23 cellular contexts compared by ENCODE assay signal in the genomic region with DNA sequence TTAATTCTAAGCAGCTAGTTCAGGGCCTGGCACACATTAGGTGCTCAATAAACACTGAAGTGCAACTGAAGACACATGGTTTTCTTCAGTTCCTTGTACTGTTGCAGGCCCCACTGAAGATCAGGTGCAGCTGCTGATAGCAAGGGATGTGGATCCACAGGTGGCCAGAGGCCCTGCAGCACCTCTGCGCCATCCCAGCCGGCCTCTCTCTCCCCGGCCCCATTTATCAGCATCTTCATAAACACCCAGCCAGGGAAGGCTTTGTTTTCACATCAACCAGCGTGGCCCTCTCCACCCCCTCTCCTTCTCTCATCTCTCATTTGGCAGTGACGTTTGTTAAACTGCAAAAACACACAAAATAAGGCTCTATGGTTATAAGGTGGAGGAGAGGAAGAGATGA.
DNase-seq lines count a peak whose midpoint lies in the region; ATAC-seq and TF ChIP-seq lines count a peak whose summit lies in the region.
"Had no signal": no experiment of that assay in that cellular context is flagged by ENCODE, and none has a peak within 500 bp of the region (broad histone marks: within the 10 kb centered on the region; RNA-seq: fewer than 3 reads in every experiment).

No MANE protein-coding gene starts in this region.

- POLR2A ChIA-PET in WTC11 (lab: Charles Lee) = no interaction called here

- H3K4me2 ChIP-seq in mesendoderm (ENCODE audit: low read length) = no peak overlapping the region
- H3K4me2 ChIP-seq: A549; BLaER1 treated with 17β-estradiol and CSF1 and Interleukin-3, amounts not matched to agents 10 nM and 100 nM had no signal

- H3K56ac ChIP-seq in mesendoderm (ENCODE audit: low read length) = no peak overlapping the region

- no peak overlapping the region for H3K4ac ChIP-seq in mesendoderm (ENCODE audit: low read depth, low read length)

- no peaks in the 10 kb centered on the region for H3K27me3 Mint-ChIP-seq in WTC11 (ENCODE audit: low read depth)

- TF ChIP-seq CTCF in WTC11 (IDR thresholded peaks at IDR 0.05) (no peak), spleen (IDR thresholded peaks at IDR 0.05 in 8 of 11, conservative IDR thresholded peaks at IDR 0.05 in 3 of 11) (no peak)

- H3K4me1 ChIP-seq in mesendoderm (ENCODE audit: control insufficient read depth, low read depth, low read length) (no peaks in the 10 kb centered on the region), spleen (no peaks in the 10 kb centered on the region)
- H3K4me1 ChIP-seq: A549; BLaER1 treated with 17β-estradiol and CSF1 and Interleukin-3, amounts not matched to agents 10 nM and 100 nM; HAP-1 had no signal

- ATAC-seq in WTC11 (peak; percentile 57), HG03460 (IDR thresholded peaks at IDR 0.05; ENCODE audit: unreplicated experiment) (no peak)
- ATAC-seq: A549 had no signal

- H3K27ac Mint-ChIP-seq in WTC11 = no peak overlapping the region
- H3K27ac Mint-ChIP-seq: CD14-positive monocyte; CD4-positive, alpha-beta memory T cell; HFFc6 had no signal

- no peaks in the 10 kb centered on the region for H3K79me1 ChIP-seq in mesendoderm (ENCODE audit: low read length)

- H3K18ac ChIP-seq in mesendoderm (ENCODE audit: low read length) = no peak overlapping the region

- H3K27ac ChIP-seq in mesendoderm (ENCODE audit: low read depth, low read length) = no peak overlapping the region
- H3K27ac ChIP-seq in spleen = no peak overlapping the region
- H3K27ac ChIP-seq: A549; BLaER1 treated with 17β-estradiol and CSF1 and Interleukin-3, amounts not matched to agents 10 nM and 100 nM; GM23248 had no signal

- H4K8ac ChIP-seq in mesendoderm (ENCODE audit: low read depth, low read length) = no peak overlapping the region

- no peak overlapping the region for H3K23ac ChIP-seq in mesendoderm (ENCODE audit: low read length)

- H3K4me3 ChIP-seq in mesendoderm (ENCODE audit: low read length) (no peak overlapping the region), spleen (no peak overlapping the region)
- H3K4me3 ChIP-seq: A549; BLaER1 treated with 17β-estradiol and CSF1 and Interleukin-3, amounts not matched to agents 10 nM and 100 nM; GM23248; HAP-1 had no signal

- DNase-seq in NCI-H146 (lab: John Stamatoyannopoulos, UW) = peak; percentile 48
- no peak for DNase-seq in NCI-H146 treated with DMSO at 0.1 percent for 48 hours (lab: John Stamatoyannopoulos, UW; ENCODE audit: unreplicated experiment)
- no peak for DNase-seq in WTC11 (ENCODE audit: low spot score)
- peak; percentile 31 for DNase-seq in mesendoderm
- DNase-seq in activated CD8-positive, alpha-beta memory T cell treated with anti-CD3 and anti-CD28 coated beads, Interleukin-2, amount 50 U/mL, for 48 hours = no peak
- no peak for DNase-seq in spleen
- DNase-seq: 8988T; ACHN; AML-193; BE2C; Calu3; CD4-positive, alpha-beta memory T cell; COR-L47; DMS53; DMS79 treated with DMSO at 0.1 percent for 48 hours; GF-D8; GM23248; HFFc6 had no signal

- H3K4me1 Mint-ChIP-seq in WTC11 = peaks cover 13% of the 10 kb centered on the region
- H3K4me1 Mint-ChIP-seq: CD14-positive monocyte; CD4-positive, alpha-beta memory T cell had no signal

- H3K36me3 Mint-ChIP-seq in WTC11 = no peaks in the 10 kb centered on the region
- H3K36me3 Mint-ChIP-seq: CD14-positive monocyte; CD4-positive, alpha-beta memory T cell had no signal

- no peak overlapping the region for H4K5ac ChIP-seq in mesendoderm (ENCODE audit: low read length)

- CTCF ChIA-PET in WTC11 (lab: Charles Lee) = interaction anchor here (1.2 to 2.0 kb wide), 3 partner anchors 8 to 38 kb away, joined by 3 to 6 read pairs (median 5); no protein-coding TSS in a partner anchor

- H2BK5ac ChIP-seq in mesendoderm (ENCODE audit: low read length) = no peak overlapping the region

- no peak overlapping the region for H3K4me3 Mint-ChIP-seq in WTC11
- H3K4me3 Mint-ChIP-seq: CD14-positive monocyte; CD4-positive, alpha-beta memory T cell; HFFc6 had no signal

- intact Hi-C loops in spleen (cut with DNase I; ENCODE audit: low total_unique reads) = no loop called here

- H2BK15ac ChIP-seq in mesendoderm (replicated peaks; ENCODE audit: low read depth) = no peak overlapping the region

- no peak overlapping the region for H2BK120ac ChIP-seq in mesendoderm (ENCODE audit: low read depth, low read length)

- no CpG with 5 or more reads among the region's 5 CpGs for WGBS in mesendoderm (ENCODE audit: extremely low coverage, insufficient coverage, low lambda C conversion rate)
- WGBS in spleen, 5 donors = 29 to 60% (median 52%) methylated on average over 5 of the region's 5 CpGs

- H3K36me3 ChIP-seq in mesendoderm (ENCODE audit: control insufficient read depth, insufficient read depth, low read length) (no peaks in the 10 kb centered on the region), spleen (no peaks in the 10 kb centered on the region)
- H3K36me3 ChIP-seq: BE2C; BLaER1 treated with 17β-estradiol and CSF1 and Interleukin-3, amounts not matched to agents 10 nM and 100 nM; HAP-1 had no signal

- no peak overlapping the region for H2AK5ac ChIP-seq in mesendoderm (ENCODE audit: low read length)

- H3K9ac ChIP-seq in mesendoderm (ENCODE audit: low read length) = no peak overlapping the region
- H3K9ac ChIP-seq: BLaER1 treated with 17β-estradiol and CSF1 and Interleukin-3, amounts not matched to agents 10 nM and 100 nM; GM23248 had no signal

- no peaks in the 10 kb centered on the region for H3K9me3 ChIP-seq in spleen
- H3K9me3 ChIP-seq: A549, BE2C, HAP-1 had no signal

- H3K79me2 ChIP-seq in mesendoderm (ENCODE audit: control insufficient read depth, insufficient read depth, low read length) = no peaks in the 10 kb centered on the region

- TF ChIP-seq POLR2A in spleen (IDR thresholded peaks at IDR 0.05) = no peak

- H3K9me3 Mint-ChIP-seq in WTC11 = no peaks in the 10 kb centered on the region

- H3K27me3 ChIP-seq in mesendoderm (ENCODE audit: insufficient read depth, low read length, poor library complexity) = no peaks in the 10 kb centered on the region
- H3K27me3 ChIP-seq in spleen (replicated peaks in 1 of 7) = peaks cover 0 to 13% (median 0%) of the 10 kb centered on the region in 7 donors
- H3K27me3 ChIP-seq: BE2C; BLaER1 treated with 17β-estradiol and CSF1 and Interleukin-3, amounts not matched to agents 10 nM and 100 nM had no signal

TF ChIP-seq in WTC11, 78 proteins besides CTCF, POLR2A, EP300 and RAD21:
- TF ChIP-seq, protein P1, sequence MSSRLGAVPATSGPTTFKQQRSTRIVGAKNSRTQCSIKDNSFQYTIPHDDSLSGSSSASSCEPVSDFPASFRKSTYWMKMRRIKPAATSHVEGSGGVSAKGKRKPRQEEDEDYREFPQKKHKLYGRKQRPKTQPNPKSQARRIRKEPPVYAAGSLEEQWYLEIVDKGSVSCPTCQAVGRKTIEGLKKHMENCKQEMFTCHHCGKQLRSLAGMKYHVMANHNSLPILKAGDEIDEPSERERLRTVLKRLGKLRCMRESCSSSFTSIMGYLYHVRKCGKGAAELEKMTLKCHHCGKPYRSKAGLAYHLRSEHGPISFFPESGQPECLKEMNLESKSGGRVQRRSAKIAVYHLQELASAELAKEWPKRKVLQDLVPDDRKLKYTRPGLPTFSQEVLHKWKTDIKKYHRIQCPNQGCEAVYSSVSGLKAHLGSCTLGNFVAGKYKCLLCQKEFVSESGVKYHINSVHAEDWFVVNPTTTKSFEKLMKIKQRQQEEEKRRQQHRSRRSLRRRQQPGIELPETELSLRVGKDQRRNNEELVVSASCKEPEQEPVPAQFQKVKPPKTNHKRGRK (CRISPR knock-in tag; IDR thresholded peaks at IDR 0.05; ENCODE audit: borderline replicate concordance) = no peak
- no peak for TF ChIP-seq NFATC4 (CRISPR knock-in tag; IDR thresholded peaks at IDR 0.05)
- TF ChIP-seq TP53 (CRISPR knock-in tag; IDR thresholded peaks at IDR 0.05) = no peak

Comparison
In these comparisons a context has a peak if more than half of its experiments do, and no peak if none do; other contexts are left out.
1. DNase-seq: peak in NCI-H146 (single experiment) and mesendoderm (single experiment); none in NCI-H146 treated with DMSO at 0.1 percent for 48 hours (single experiment), WTC11 (single experiment), activated CD8-positive, alpha-beta memory T cell treated with anti-CD3 and anti-CD28 coated beads, Interleukin-2, amount 50 U/mL, for 48 hours (single experiment) and spleen (single experiment).